ENCODE assay signal across 20 cellular contexts in the genomic region with DNA sequence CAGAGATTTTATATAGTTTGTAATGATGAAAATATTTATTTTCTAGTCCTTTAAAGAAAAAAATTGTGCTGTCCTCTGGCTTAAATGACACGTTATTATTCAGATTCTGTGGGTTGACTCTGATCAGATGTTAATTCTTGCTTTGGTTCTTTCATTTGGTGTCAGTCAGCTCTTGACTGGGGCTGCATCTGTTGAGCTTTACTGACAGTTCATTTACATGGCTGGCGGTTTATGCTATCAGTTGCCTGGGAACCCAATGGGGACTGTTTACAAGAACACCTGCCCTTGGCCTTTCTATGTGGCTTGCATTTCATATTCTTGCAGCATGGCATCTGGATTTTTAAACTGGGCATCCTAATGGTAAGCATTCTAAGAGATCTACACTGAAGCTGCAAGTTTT.
"Had no signal": no experiment of that assay in that cellular context is flagged by ENCODE, and none has a peak within 500 bp of the region (broad histone marks: within the 10 kb centered on the region; RNA-seq: fewer than 3 reads in every experiment).

No MANE protein-coding gene starts in this region.

- H3K27ac ChIP-seq: KMS-11 had no signal

- DNase-seq: activated CD4-positive, alpha-beta memory T cell treated with anti-CD3 and anti-CD28 coated beads for 36 hours; activated CD4-positive, alpha-beta T cell treated with anti-CD3 and anti-CD28 coated beads, Interleukin-2, amount 10 ng/mL, durations not matched to agents 24 days and 14 days; activated CD4-positive, CD25-positive, alpha-beta regulatory T cell treated with anti-CD3 and anti-CD28 coated beads, Interleukin-2, amount 50 U/mL, for 72 hours; activated CD8-positive, alpha-beta memory T cell treated with anti-CD3 and anti-CD28 coated beads for 24 hours; activated effector memory CD4-positive, alpha-beta T cell treated with anti-CD3 and anti-CD28 coated beads, Interleukin-2, amount 50 U/mL, for 16 hours; activated naive CD4-positive, alpha-beta T cell treated with anti-CD3 and anti-CD28 coated beads for 36 hours; activated T-cell treated with anti-CD3 and anti-CD28 coated beads, Interleukin-2, amount 50 U/mL, for 4 hours; amygdala; NCI-H1092 treated with DMSO at 0.1 percent for 48 hours; NCI-H1436 treated with DMSO at 0.1 percent for 48 hours; NCI-H187; NCI-H2081; NCI-H2227 treated with DMSO at 0.1 percent for 48 hours; NCI-H510A; PC-3; SHP77; T-helper 17 cell; T-helper 9 cell had no signal

- H3K4me2 ChIP-seq: KMS-11 had no signal

- ATAC-seq: activated T-cell treated with anti-CD3 and anti-CD28 coated beads, Interleukin-2, amount 50 U/mL, for 4 hours; PC-3; T-helper 17 cell; WTC11 had no signal

- H3K9ac ChIP-seq: KMS-11 had no signal
